Comparison of ENCODE assay signal across 16 cellular contexts in the genomic region with DNA sequence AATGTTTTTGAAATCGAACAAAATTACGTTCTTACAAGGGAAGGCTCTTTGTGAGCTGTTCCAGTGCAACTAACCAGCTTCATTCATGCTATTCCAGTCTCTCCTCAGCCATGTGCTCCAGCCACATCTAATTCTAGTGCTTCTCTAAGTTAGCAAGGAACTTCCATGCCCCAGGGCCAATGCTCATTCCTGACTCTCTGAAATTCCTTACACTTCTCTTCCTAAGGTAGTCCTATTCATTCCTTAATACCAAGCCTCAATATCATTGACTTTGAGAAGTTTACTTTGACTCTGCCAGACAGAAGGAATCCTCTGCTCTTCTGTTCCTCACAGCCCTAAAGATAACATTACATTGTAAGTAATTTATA.
A peak's percentile ranks its signal among the peaks of the same experiment; 100 is the strongest.
DNase-seq lines count a peak whose midpoint lies in the region; ATAC-seq and TF ChIP-seq lines count a peak whose summit lies in the region.
"Had no signal": no experiment of that assay in that cellular context is flagged by ENCODE, and none has a peak within 500 bp of the region (broad histone marks: within the 10 kb centered on the region; RNA-seq: fewer than 3 reads in every experiment).

No MANE protein-coding gene starts in this region.

- peaks cover 14% of the 10 kb centered on the region for H3K4me1 Mint-ChIP-seq in stimulated activated naive CD8-positive, alpha-beta T cell treated with anti-CD3 and anti-CD28 coated beads, Interleukin-15, Interleukin-2, amounts not matched to agents 100 ng/mL and 50 ng/mL, for 24 hours (ENCODE audit: low read depth)
- peaks cover 6% of the 10 kb centered on the region for H3K4me1 Mint-ChIP-seq in neural progenitor cell
- H3K4me1 Mint-ChIP-seq: CD4-positive, alpha-beta memory T cell had no signal

- H3K27ac ChIP-seq in neural progenitor cell, result no peak overlapping the region
- H3K27ac ChIP-seq in PC-9, result no peak overlapping the region
- H3K27ac ChIP-seq in uterus, result no peak overlapping the region

- H3K9me2 ChIP-seq in PC-9 (ENCODE audit: insufficient read depth), result no peaks in the 10 kb centered on the region

- peaks cover 14% of the 10 kb centered on the region for H3F3A ChIP-seq in neural progenitor cell (ENCODE audit: low read depth)
- no peaks in the 10 kb centered on the region for H3F3A ChIP-seq in PC-9 (ENCODE audit: insufficient read depth, low read depth)

- no peak for DNase-seq in stimulated activated naive CD8-positive, alpha-beta T cell treated with anti-CD3 and anti-CD28 coated beads, Interleukin-15, Interleukin-2, amounts not matched to agents 100 U/mL and 50 U/mL, for 24 hours
- peak; percentile 60 for DNase-seq in islet precursor cell
- DNase-seq in neural progenitor cell (ENCODE audit: low spot score), result no peak
- no peak for DNase-seq in PC-9
- no peak for DNase-seq in uterus
- DNase-seq: 8988T; C1 segment of cervical spinal cord; CD4-positive, alpha-beta memory T cell; COR-L47; DMS153; DND-41; GOT3; H7; HCEC 1CT had no signal

- H3K79me2 ChIP-seq in neural progenitor cell (ENCODE audit: low read depth), result no peaks in the 10 kb centered on the region
- no peaks in the 10 kb centered on the region for H3K79me2 ChIP-seq in PC-9 (ENCODE audit: low read depth)

- no peaks in the 10 kb centered on the region for H3K36me3 ChIP-seq in neural progenitor cell
- H3K36me3 ChIP-seq in PC-9 (ENCODE audit: low read depth), result no peaks in the 10 kb centered on the region
- no peaks in the 10 kb centered on the region for H3K36me3 ChIP-seq in uterus

- H3K9ac ChIP-seq in neural progenitor cell, result no peak overlapping the region

- peaks cover 46% of the 10 kb centered on the region for H3K9me3 Mint-ChIP-seq in stimulated activated naive CD8-positive, alpha-beta T cell treated with anti-CD3 and anti-CD28 coated beads, Interleukin-15, Interleukin-2, amounts not matched to agents 100 ng/mL and 50 ng/mL, for 24 hours
- peaks cover 21% of the 10 kb centered on the region for H3K9me3 Mint-ChIP-seq in neural progenitor cell

- H3K27me3 Mint-ChIP-seq in stimulated activated naive CD8-positive, alpha-beta T cell treated with anti-CD3 and anti-CD28 coated beads, Interleukin-15, Interleukin-2, amounts not matched to agents 100 ng/mL and 50 ng/mL, for 24 hours, result no peaks in the 10 kb centered on the region
- H3K27me3 Mint-ChIP-seq in neural progenitor cell (ENCODE audit: insufficient read depth, low read depth), result peaks cover 5% of the 10 kb centered on the region
- H3K27me3 Mint-ChIP-seq: CD4-positive, alpha-beta memory T cell had no signal

- H3K27me3 ChIP-seq in neural progenitor cell (no peaks in the 10 kb centered on the region), PC-9 (ENCODE audit: insufficient read depth, low read depth) (no peaks in the 10 kb centered on the region), uterus (no peaks in the 10 kb centered on the region)

- no TSS peak for BruUV-seq in PC-9 (replicated peaks; lab: Mats Ljungman, UMichigan)

- no peak overlapping the region for H2AFZ ChIP-seq in neural progenitor cell (replicated peaks)
- no peak overlapping the region for H2AFZ ChIP-seq in PC-9

- H3K27ac Mint-ChIP-seq in stimulated activated naive CD8-positive, alpha-beta T cell treated with anti-CD3 and anti-CD28 coated beads, Interleukin-15, Interleukin-2, amounts not matched to agents 100 ng/mL and 50 ng/mL, for 24 hours, result peak overlapping the region; percentile 19
- H3K27ac Mint-ChIP-seq in neural progenitor cell, result peak overlapping the region; percentile 44
- H3K27ac Mint-ChIP-seq: CD4-positive, alpha-beta memory T cell had no signal

- intact Hi-C loops in PC-9 (cut with micrococcal nuclease; ENCODE audit: unreplicated experiment) (no loop called here), uterus (cut with DNase I; ENCODE audit: low total_unique reads) (no loop called here)

- POLR2A ChIA-PET in PC-9 (lab: Charles Lee; ENCODE audit: unreplicated experiment), result interaction anchor here (0.8 kb wide), 1 partner anchor 8 kb away, joined by 6 read pairs; no protein-coding TSS in a partner anchor

- H3K4me3 ChIP-seq in neural progenitor cell, result no peak overlapping the region
- H3K4me3 ChIP-seq in PC-9, result no peak overlapping the region
- no peak overlapping the region for H3K4me3 ChIP-seq in uterus

- no peak for TF ChIP-seq POLR2A in uterus (IDR thresholded peaks at IDR 0.05)

- H3K9me3 ChIP-seq in neural progenitor cell (ENCODE audit: low read depth) (peaks cover 15% of the 10 kb centered on the region), PC-9 (ENCODE audit: insufficient read depth, low read depth) (0 out of 2 replicates have a peak, but pooled peaks cover 9% of the 10 kb centered on the region), uterus (no peaks in the 10 kb centered on the region)

- H3K4me1 ChIP-seq in neural progenitor cell, result peaks cover 18% of the 10 kb centered on the region
- H3K4me1 ChIP-seq in PC-9 (replicated peaks; ENCODE audit: insufficient read depth), result no peaks in the 10 kb centered on the region
- H3K4me1 ChIP-seq in uterus, result no peaks in the 10 kb centered on the region

- no peak overlapping the region for H3K4me3 Mint-ChIP-seq in stimulated activated naive CD8-positive, alpha-beta T cell treated with anti-CD3 and anti-CD28 coated beads, Interleukin-15, Interleukin-2, amounts not matched to agents 100 ng/mL and 50 ng/mL, for 24 hours
- no peak overlapping the region for H3K4me3 Mint-ChIP-seq in neural progenitor cell
- H3K4me3 Mint-ChIP-seq: CD4-positive, alpha-beta memory T cell had no signal

- no peak for ATAC-seq in stimulated activated naive CD8-positive, alpha-beta T cell treated with anti-CD3 and anti-CD28 coated beads, Interleukin-15, Interleukin-2, amounts not matched to agents 100 U/mL and 50 U/mL, for 24 hours
- no peak for ATAC-seq in HG03460 (IDR thresholded peaks at IDR 0.05; ENCODE audit: unreplicated experiment)

- peaks cover 11% of the 10 kb centered on the region for H3K36me3 Mint-ChIP-seq in stimulated activated naive CD8-positive, alpha-beta T cell treated with anti-CD3 and anti-CD28 coated beads, Interleukin-15, Interleukin-2, amounts not matched to agents 100 ng/mL and 50 ng/mL, for 24 hours (ENCODE audit: low read depth)
- H3K36me3 Mint-ChIP-seq in neural progenitor cell, result peaks cover 6% of the 10 kb centered on the region

- H3K4me2 ChIP-seq in neural progenitor cell (no peak overlapping the region), PC-9 (no peak overlapping the region)

- TF ChIP-seq CTCF in neural progenitor cell (IDR thresholded peaks at IDR 0.05) (no peak), PC-9 (conservative IDR thresholded peaks at IDR 0.05) (no peak), uterus (IDR thresholded peaks at IDR 0.05) (no peak)

- H4K20me1 ChIP-seq in neural progenitor cell (ENCODE audit: low read depth) (no peaks in the 10 kb centered on the region), PC-9 (ENCODE audit: insufficient read depth) (no peaks in the 10 kb centered on the region)

- CTCF ChIA-PET in PC-9 (lab: Charles Lee), result no interaction called here
